Comparison of ENCODE assay signal across 10 cellular contexts in genomic region chr12:11731455-11731854, GRCh38.
A peak's percentile ranks its signal among the peaks of the same experiment; 100 is the strongest.
DNase-seq lines count a peak whose midpoint lies in the region; ATAC-seq and TF ChIP-seq lines count a peak whose summit lies in the region.
"Had no signal": no experiment of that assay in that cellular context is flagged by ENCODE, and none has a peak within 500 bp of the region (broad histone marks: within the 10 kb centered on the region; RNA-seq: fewer than 3 reads in every experiment).

No MANE protein-coding gene starts in this region.

- TF ChIP-seq RAD21 in HCT116 (IDR thresholded peaks at IDR 0.05; ENCODE audit: low read depth): no peak

- intact Hi-C loops in HCT116 (cut with micrococcal nuclease): loop anchor here (10.0 kb wide), 1 partner anchor 303 kb away; no protein-coding TSS in a partner anchor
- intact Hi-C loops in sciatic nerve (cut with DNase I): no loop called here

- no peaks in the 10 kb centered on the region for H3K36me3 ChIP-seq in HCT116 (ENCODE audit: control insufficient read depth in 1 of 2, insufficient read depth in 2 of 2, low read length in 2 of 2)

- RAD21 ChIA-PET in HCT116 (lab: Charles Lee; ENCODE audit: low non-redundant PET in 1 of 2, low total read pairs in 2 of 2, uncharacterized antibody in 2 of 2, unreplicated experiment in 2 of 2): no interaction called here

- in situ Hi-C loops in ACHN (cut with HindIII; ENCODE audit: low pct_ligation_motif_present, low pct_unique_long_range_greater_than_20kb, low sequenced_read_pairs): no loop called here

- no peak for TF ChIP-seq CTCF in HCT116 (IDR thresholded peaks at IDR 0.05 in 2 of 3, conservative IDR thresholded peaks at IDR 0.05 in 1 of 3; ENCODE audit: borderline replicate concordance in 1 of 3, insufficient read depth in 1 of 3, low read depth in 2 of 3, low read length in 2 of 3)

- peaks cover 26% of the 10 kb centered on the region for H3K36me3 Mint-ChIP-seq in activated CD4-positive, alpha-beta memory T cell treated with anti-CD3 and anti-CD28 coated beads, Interleukin-2, amount 10 ng/mL, durations not matched to agents 7 days and 5 days (ENCODE audit: low read depth)

- TF ChIP-seq POLR2A in HCT116 (IDR thresholded peaks at IDR 0.05; ENCODE audit: borderline replicate concordance, extremely low read depth, insufficient read depth, insufficient read length): no peak

- H3K4me3 ChIP-seq in HCT116 (replicated peaks in 1 of 2; ENCODE audit: low read depth in 1 of 2, low read length in 2 of 2): no peak overlapping the region
- H3K4me3 ChIP-seq: SK-N-MC had no signal

- H3K4me3 Mint-ChIP-seq in activated CD4-positive, alpha-beta memory T cell treated with anti-CD3 and anti-CD28 coated beads, Interleukin-2, amount 10 ng/mL, durations not matched to agents 7 days and 5 days: peak overlapping the region; percentile 33

- H3K4me1 Mint-ChIP-seq in activated CD4-positive, alpha-beta memory T cell treated with anti-CD3 and anti-CD28 coated beads, Interleukin-2, amount 10 ng/mL, durations not matched to agents 7 days and 5 days: peaks cover 62% of the 10 kb centered on the region

- ATAC-seq in HCT116 (no peak), GM21576 (IDR thresholded peaks at IDR 0.05; ENCODE audit: unreplicated experiment) (no peak), sciatic nerve (no peak)

- no peaks in the 10 kb centered on the region for H3K9me3 Mint-ChIP-seq in activated CD4-positive, alpha-beta memory T cell treated with anti-CD3 and anti-CD28 coated beads, Interleukin-2, amount 10 ng/mL, durations not matched to agents 7 days and 5 days

- H3K4me2 ChIP-seq in HCT116 (ENCODE audit: low read length): no peak overlapping the region

- no peaks in the 10 kb centered on the region for H4K20me1 ChIP-seq in HCT116 (ENCODE audit: insufficient read depth)

- BruUV-seq in HCT116 (replicated peaks; lab: Mats Ljungman, UMichigan): no TSS peak

- no peak overlapping the region for H3K27ac ChIP-seq in HCT116 (ENCODE audit: low read depth, low read length)
- H3K27ac ChIP-seq: SK-N-MC had no signal

- DNase-seq in ACHN (peak; percentile 34), HCT116 (ENCODE audit: low read depth, low spot score) (no peak), kidney glomerular epithelial cell (lab: John Stamatoyannopoulos, UW) (peak; percentile 44), sciatic nerve (ENCODE audit: low spot score) (no peak), HUDEP-2 (lab: John Stamatoyannopoulos, UW; ENCODE audit: unreplicated experiment in 76 of 76) (no peak)
- DNase-seq in activated CD4-positive, alpha-beta memory T cell treated with anti-CD3 and anti-CD28 coated beads, Interleukin-2, amount 10 ng/mL, durations not matched to agents 7 days and 5 days: no peak
- no peak for DNase-seq in stimulated activated CD8-positive, alpha-beta memory T cell treated with anti-CD3 and anti-CD28 coated beads, Interleukin-4, amount 100 ng/mL, for 48 hours
- DNase-seq: DMS79 treated with DMSO at 0.1 percent for 48 hours had no signal

- H3K27me3 ChIP-seq in HCT116 (ENCODE audit: insufficient read depth, low read length): no peaks in the 10 kb centered on the region

- POLR2A ChIA-PET in HCT116 (lab: Charles Lee): no interaction called here
- POLR2A ChIA-PET in activated CD4-positive, alpha-beta memory T cell treated with anti-CD3 and anti-CD28 coated beads, Interleukin-2, amount 10 ng/mL, durations not matched to agents 7 days and 5 days (lab: Charles Lee): interaction anchor here (0.8 to 2.4 kb wide), 6 partner anchors 10 to 278 kb away, joined by 3 to 10 read pairs (median 6); partner anchors contain the start of gene ETV6

- H2AFZ ChIP-seq in HCT116 (ENCODE audit: low read depth, low read length, poor library complexity, severe bottlenecking): no peak overlapping the region

- H3K9me3 ChIP-seq in HCT116 (ENCODE audit: control insufficient read depth in 1 of 2, insufficient read depth in 1 of 2, low read depth in 1 of 2, low read length in 2 of 2): no peaks in the 10 kb centered on the region

- H3K79me2 ChIP-seq in HCT116 (ENCODE audit: insufficient read depth, low read length): no peaks in the 10 kb centered on the region

- peak overlapping the region; percentile 70 for H3K27ac Mint-ChIP-seq in activated CD4-positive, alpha-beta memory T cell treated with anti-CD3 and anti-CD28 coated beads, Interleukin-2, amount 10 ng/mL, durations not matched to agents 7 days and 5 days

- H3K27me3 Mint-ChIP-seq in activated CD4-positive, alpha-beta memory T cell treated with anti-CD3 and anti-CD28 coated beads, Interleukin-2, amount 10 ng/mL, durations not matched to agents 7 days and 5 days: no peaks in the 10 kb centered on the region

- H3K4me1 ChIP-seq in HCT116 (ENCODE audit: control insufficient read depth in 1 of 2, insufficient read depth in 2 of 2, low read length in 2 of 2): peaks cover 33 to 34% of the 10 kb centered on the region in 2 experiments

- CTCF ChIA-PET in HCT116 (lab: Charles Lee): interaction anchor here (1.1 kb wide), 1 partner anchor 10 kb away, joined by 4 read pairs; no protein-coding TSS in a partner anchor
- CTCF ChIA-PET in activated CD4-positive, alpha-beta memory T cell treated with anti-CD3 and anti-CD28 coated beads, Interleukin-2, amount 10 ng/mL, durations not matched to agents 7 days and 5 days (lab: Charles Lee): interaction anchor here (1.0 to 2.3 kb wide), 3 partner anchors 31 to 302 kb away, joined by 3 to 9 read pairs (median 3); no protein-coding TSS in a partner anchor

- no peak overlapping the region for H3K9ac ChIP-seq in HCT116 (ENCODE audit: low read length)

- H3K9me2 ChIP-seq in HCT116 (ENCODE audit: insufficient read depth): no peaks in the 10 kb centered on the region

TF ChIP-seq in HCT116, 20 proteins besides CTCF, POLR2A, EP300 and RAD21:
- TF ChIP-seq YY1 (IDR thresholded peaks at IDR 0.05; ENCODE audit: extremely low read depth, insufficient replicate concordance, low read depth, low read length): no peak
- TF ChIP-seq FOSL1 (IDR thresholded peaks at IDR 0.05; ENCODE audit: low read depth): 0 out of 2 replicates have a peak, but pooled peaks have one; percentile 13
- no peak for TF ChIP-seq REST (IDR thresholded peaks at IDR 0.05; ENCODE audit: low read depth)
- TF ChIP-seq POLR2AphosphoS5 (IDR thresholded peaks at IDR 0.05; ENCODE audit: low read depth, low read length): no peak
- 0 out of 2 replicates have a peak, but pooled peaks have one; percentile 15 for TF ChIP-seq SP1 (IDR thresholded peaks at IDR 0.05; ENCODE audit: low read depth)
- TF ChIP-seq EZH2 (IDR thresholded peaks at IDR 0.05): no peak
- TF ChIP-seq TCF7L2 (IDR thresholded peaks at IDR 0.05; ENCODE audit: borderline replicate concordance, extremely low read depth, insufficient read depth, insufficient read length): no peak
- 0 out of 2 replicates have a peak, but pooled peaks have one; percentile 11 for TF ChIP-seq ELF1 (IDR thresholded peaks at IDR 0.05; ENCODE audit: borderline replicate concordance, low read depth)

Comparison
In these comparisons a context has a peak if more than half of its experiments do, and no peak if none do; other contexts are left out.
1. DNase-seq: peak in ACHN (single experiment) and kidney glomerular epithelial cell (single experiment); none in HCT116 (single experiment), activated CD4-positive, alpha-beta memory T cell treated with anti-CD3 and anti-CD28 coated beads, Interleukin-2, amount 10 ng/mL, durations not matched to agents 7 days and 5 days (single experiment), sciatic nerve (single experiment), HUDEP-2 (0 of 76) and stimulated activated CD8-positive, alpha-beta memory T cell treated with anti-CD3 and anti-CD28 coated beads, Interleukin-4, amount 100 ng/mL, for 48 hours (single experiment).